18 cellular contexts compared by ENCODE assay signal in genomic region chr4:80803337-80803736, GRCh38.
DNase-seq lines count a peak whose midpoint lies in the region; ATAC-seq and TF ChIP-seq lines count a peak whose summit lies in the region.
"Had no signal": no experiment of that assay in that cellular context is flagged by ENCODE, and none has a peak within 500 bp of the region (broad histone marks: within the 10 kb centered on the region; RNA-seq: fewer than 3 reads in every experiment).

No MANE protein-coding gene starts in this region.

- H3K9me3 ChIP-seq in OCI-LY7 (ENCODE audit: low read length) = peaks cover 42% of the 10 kb centered on the region

- no peaks in the 10 kb centered on the region for H3K4me1 Mint-ChIP-seq in activated CD8-positive, alpha-beta T cell treated with anti-CD3 and anti-CD28 coated beads, Interleukin-2, amount 10 ng/mL, durations not matched to agents 7 days and 5 days (ENCODE audit: low read depth)
- no peaks in the 10 kb centered on the region for H3K4me1 Mint-ChIP-seq in activated CD8-positive, alpha-beta T cell treated with anti-CD3 and anti-CD28 coated beads for 36 hours (ENCODE audit: low read depth)
- H3K4me1 Mint-ChIP-seq in stimulated activated naive B cell treated with anti-CD40 and anti-IgM and Interleukin-4, amounts not matched to agents 10 μg/mL and 1 μg/mL and 100 μg/mL, for 72 hours = no peaks in the 10 kb centered on the region
- no peaks in the 10 kb centered on the region for H3K4me1 Mint-ChIP-seq in activated CD4-positive, alpha-beta T cell treated with anti-CD3 and anti-CD28 coated beads, Interleukin-2, amount 10 ng/mL, durations not matched to agents 24 days and 14 days

- no peak overlapping the region for H3K27ac ChIP-seq in OCI-LY7 (ENCODE audit: low read depth, low read length, poor library complexity, severe bottlenecking)

- H3K4me3 ChIP-seq in OCI-LY7 (ENCODE audit: low read depth, low read length, poor library complexity, severe bottlenecking) = no peak overlapping the region

- no peak overlapping the region for H3K27ac Mint-ChIP-seq in activated CD8-positive, alpha-beta T cell treated with anti-CD3 and anti-CD28 coated beads, Interleukin-2, amount 10 ng/mL, durations not matched to agents 7 days and 5 days
- no peak overlapping the region for H3K27ac Mint-ChIP-seq in activated CD8-positive, alpha-beta T cell treated with anti-CD3 and anti-CD28 coated beads for 36 hours
- no peak overlapping the region for H3K27ac Mint-ChIP-seq in stimulated activated naive B cell treated with anti-CD40 and anti-IgM and Interleukin-4, amounts not matched to agents 10 μg/mL and 1 μg/mL and 100 μg/mL, for 72 hours
- H3K27ac Mint-ChIP-seq in activated CD4-positive, alpha-beta T cell treated with anti-CD3 and anti-CD28 coated beads, Interleukin-2, amount 10 ng/mL, durations not matched to agents 24 days and 14 days = no peak overlapping the region

- no peak overlapping the region; the same call in 1 of the 2 replicates for H2AFZ ChIP-seq in OCI-LY7 (ENCODE audit: low read length)

- H4K20me1 ChIP-seq in OCI-LY7 (ENCODE audit: insufficient read depth, low read length) = no peaks in the 10 kb centered on the region

- no peaks in the 10 kb centered on the region for H3K27me3 Mint-ChIP-seq in activated CD8-positive, alpha-beta T cell treated with anti-CD3 and anti-CD28 coated beads, Interleukin-2, amount 10 ng/mL, durations not matched to agents 7 days and 5 days (ENCODE audit: low read depth)
- H3K27me3 Mint-ChIP-seq in activated CD8-positive, alpha-beta T cell treated with anti-CD3 and anti-CD28 coated beads for 36 hours = no peaks in the 10 kb centered on the region
- H3K27me3 Mint-ChIP-seq in stimulated activated naive B cell treated with anti-CD40 and anti-IgM and Interleukin-4, amounts not matched to agents 10 μg/mL and 1 μg/mL and 100 μg/mL, for 72 hours = no peaks in the 10 kb centered on the region
- no peaks in the 10 kb centered on the region for H3K27me3 Mint-ChIP-seq in activated CD4-positive, alpha-beta T cell treated with anti-CD3 and anti-CD28 coated beads, Interleukin-2, amount 10 ng/mL, durations not matched to agents 24 days and 14 days

- TF ChIP-seq CTCF in activated CD8-positive, alpha-beta T cell treated with anti-CD3 and anti-CD28 coated beads for 36 hours (IDR thresholded peaks at IDR 0.05) = no peak
- no peak for TF ChIP-seq CTCF in OCI-LY7 (conservative IDR thresholded peaks at IDR 0.05; ENCODE audit: low read length)

- intact Hi-C loops in activated CD8-positive, alpha-beta T cell treated with anti-CD3 and anti-CD28 coated beads for 36 hours (cut with micrococcal nuclease) = no loop called here
- intact Hi-C loops in OCI-LY7 (cut with micrococcal nuclease; ENCODE audit: unreplicated experiment) = no loop called here
- intact Hi-C loops in activated CD4-positive, alpha-beta T cell treated with anti-CD3 and anti-CD28 coated beads, Interleukin-2, amount 10 ng/mL, durations not matched to agents 24 days and 14 days (cut with micrococcal nuclease) = no loop called here

- no peaks in the 10 kb centered on the region for H3K9me2 ChIP-seq in OCI-LY7 (ENCODE audit: insufficient read depth, low read length)

- no peaks in the 10 kb centered on the region for H3K4me1 ChIP-seq in OCI-LY7 (ENCODE audit: insufficient read depth, low read length, poor library complexity, severe bottlenecking)

- no peak for DNase-seq in activated CD8-positive, alpha-beta T cell treated with anti-CD3 and anti-CD28 coated beads, Interleukin-2, amount 10 ng/mL, durations not matched to agents 7 days and 5 days
- no peak for DNase-seq in activated CD8-positive, alpha-beta T cell treated with anti-CD3 and anti-CD28 coated beads for 36 hours
- peak; percentile 36 for DNase-seq in OCI-LY7 (ENCODE audit: low spot score)
- DNase-seq in stimulated activated naive B cell treated with anti-CD40 and anti-IgM and Interleukin-4, amounts not matched to agents 10 μg/mL and 1 μg/mL and 100 μg/mL, for 72 hours = no peak
- no peak for DNase-seq in left lobe of liver (ENCODE audit: low spot score)
- DNase-seq in activated CD4-positive, alpha-beta T cell treated with anti-CD3 and anti-CD28 coated beads, Interleukin-2, amount 10 ng/mL, durations not matched to agents 24 days and 14 days = no peak
- DNase-seq: ACHN, AML-193, COR-L47, GOT3, MM.1S, NCI-H1417, NCI-H187 treated with DMSO at 0.1 percent for 48 hours, NCI-H446 treated with DMSO at 0.1 percent for 48 hours, NCI-H774 had no signal

- peak; percentile 39 for ATAC-seq in activated CD8-positive, alpha-beta T cell treated with anti-CD3 and anti-CD28 coated beads, Interleukin-2, amount 10 ng/mL, durations not matched to agents 7 days and 5 days
- ATAC-seq in activated CD8-positive, alpha-beta T cell treated with anti-CD3 and anti-CD28 coated beads for 36 hours = no peak
- ATAC-seq in HG03103 (IDR thresholded peaks at IDR 0.05; ENCODE audit: low read depth, unreplicated experiment) (peak; percentile 60), left lobe of liver (no peak), GM19463 (IDR thresholded peaks at IDR 0.05; ENCODE audit: unreplicated experiment) (no peak)
- peak; percentile 42 for ATAC-seq in stimulated activated naive B cell treated with anti-CD40 and anti-IgM and Interleukin-4, amounts not matched to agents 10 μg/mL and 1 μg/mL and 100 μg/mL, for 72 hours (replicated peaks)
- ATAC-seq: Panc1 had no signal

- POLR2A ChIA-PET in activated CD8-positive, alpha-beta T cell treated with anti-CD3 and anti-CD28 coated beads, Interleukin-2, amount 10 ng/mL, durations not matched to agents 7 days and 5 days (lab: Charles Lee) = no interaction called here
- POLR2A ChIA-PET in activated CD8-positive, alpha-beta T cell treated with anti-CD3 and anti-CD28 coated beads for 36 hours (lab: Charles Lee) = no interaction called here
- POLR2A ChIA-PET in OCI-LY7 (lab: Charles Lee) = interaction anchor here (0.5 to 1.8 kb wide), 10 partner anchors 8 to 104 kb away, joined by 3 to 11 read pairs (median 3); no protein-coding TSS in a partner anchor

- H3K9me3 Mint-ChIP-seq in activated CD8-positive, alpha-beta T cell treated with anti-CD3 and anti-CD28 coated beads, Interleukin-2, amount 10 ng/mL, durations not matched to agents 7 days and 5 days (ENCODE audit: insufficient read depth) = peaks cover under 1% of the 10 kb centered on the region
- peaks cover 2% of the 10 kb centered on the region for H3K9me3 Mint-ChIP-seq in activated CD8-positive, alpha-beta T cell treated with anti-CD3 and anti-CD28 coated beads for 36 hours
- H3K9me3 Mint-ChIP-seq in stimulated activated naive B cell treated with anti-CD40 and anti-IgM and Interleukin-4, amounts not matched to agents 10 μg/mL and 1 μg/mL and 100 μg/mL, for 72 hours = peaks cover 0 to 3% of the 10 kb centered on the region in 2 donors
- no peaks in the 10 kb centered on the region for H3K9me3 Mint-ChIP-seq in activated CD4-positive, alpha-beta T cell treated with anti-CD3 and anti-CD28 coated beads, Interleukin-2, amount 10 ng/mL, durations not matched to agents 24 days and 14 days

- no peak overlapping the region for H3K4me3 Mint-ChIP-seq in activated CD8-positive, alpha-beta T cell treated with anti-CD3 and anti-CD28 coated beads, Interleukin-2, amount 10 ng/mL, durations not matched to agents 7 days and 5 days
- H3K4me3 Mint-ChIP-seq in activated CD8-positive, alpha-beta T cell treated with anti-CD3 and anti-CD28 coated beads for 36 hours = no peak overlapping the region
- no peak overlapping the region for H3K4me3 Mint-ChIP-seq in stimulated activated naive B cell treated with anti-CD40 and anti-IgM and Interleukin-4, amounts not matched to agents 10 μg/mL and 1 μg/mL and 100 μg/mL, for 72 hours
- no peak overlapping the region for H3K4me3 Mint-ChIP-seq in activated CD4-positive, alpha-beta T cell treated with anti-CD3 and anti-CD28 coated beads, Interleukin-2, amount 10 ng/mL, durations not matched to agents 24 days and 14 days

- CTCF ChIA-PET in activated CD8-positive, alpha-beta T cell treated with anti-CD3 and anti-CD28 coated beads, Interleukin-2, amount 10 ng/mL, durations not matched to agents 7 days and 5 days (lab: Charles Lee) = no interaction called here
- CTCF ChIA-PET in activated CD8-positive, alpha-beta T cell treated with anti-CD3 and anti-CD28 coated beads for 36 hours (lab: Charles Lee) = no interaction called here
- CTCF ChIA-PET in OCI-LY7 (lab: Charles Lee; ENCODE audit: unreplicated experiment) = no interaction called here

- H3K36me3 Mint-ChIP-seq in activated CD8-positive, alpha-beta T cell treated with anti-CD3 and anti-CD28 coated beads, Interleukin-2, amount 10 ng/mL, durations not matched to agents 7 days and 5 days (ENCODE audit: low read depth) = no peaks in the 10 kb centered on the region
- no peaks in the 10 kb centered on the region for H3K36me3 Mint-ChIP-seq in activated CD8-positive, alpha-beta T cell treated with anti-CD3 and anti-CD28 coated beads for 36 hours (ENCODE audit: low read depth)
- no peaks in the 10 kb centered on the region for H3K36me3 Mint-ChIP-seq in stimulated activated naive B cell treated with anti-CD40 and anti-IgM and Interleukin-4, amounts not matched to agents 10 μg/mL and 1 μg/mL and 100 μg/mL, for 72 hours
- no peaks in the 10 kb centered on the region for H3K36me3 Mint-ChIP-seq in activated CD4-positive, alpha-beta T cell treated with anti-CD3 and anti-CD28 coated beads, Interleukin-2, amount 10 ng/mL, durations not matched to agents 24 days and 14 days (ENCODE audit: low read depth)

- no TSS peak for BruUV-seq in OCI-LY7 (replicated peaks; lab: Mats Ljungman, UMichigan)

- H3K79me2 ChIP-seq in OCI-LY7 (ENCODE audit: insufficient read depth, low read depth, low read length) = no peaks in the 10 kb centered on the region

- peaks cover 21% of the 10 kb centered on the region; the same call in 1 of the 2 replicates for H3K36me3 ChIP-seq in OCI-LY7 (ENCODE audit: insufficient read depth, low read length)

- no peak overlapping the region for H3K4me2 ChIP-seq in OCI-LY7 (ENCODE audit: low read length)

Comparison
In these comparisons a context has a peak if more than half of its experiments do, and no peak if none do; other contexts are left out.
1. ATAC-seq: peak in activated CD8-positive, alpha-beta T cell treated with anti-CD3 and anti-CD28 coated beads, Interleukin-2, amount 10 ng/mL, durations not matched to agents 7 days and 5 days (single experiment), HG03103 (single experiment) and stimulated activated naive B cell treated with anti-CD40 and anti-IgM and Interleukin-4, amounts not matched to agents 10 μg/mL and 1 μg/mL and 100 μg/mL, for 72 hours (2 of 2); none in activated CD8-positive, alpha-beta T cell treated with anti-CD3 and anti-CD28 coated beads for 36 hours (single experiment), left lobe of liver (single experiment) and GM19463 (single experiment).